9 cellular contexts compared by ENCODE assay signal in genomic region chr22:28051787-28052356, GRCh38.
DNase-seq lines count a peak whose midpoint lies in the region; ATAC-seq and TF ChIP-seq lines count a peak whose summit lies in the region.
"Had no signal": no experiment of that assay in that cellular context is flagged by ENCODE, and none has a peak within 500 bp of the region (broad histone marks: within the 10 kb centered on the region; RNA-seq: fewer than 3 reads in every experiment).

No MANE protein-coding gene starts in this region.

- ATAC-seq in GM21825 (IDR thresholded peaks at IDR 0.05; ENCODE audit: unreplicated experiment) = no peak

- H3K4me3 ChIP-seq in fibroblast of pulmonary artery (replicated peaks; ENCODE audit: low read depth, low read length) = no peak overlapping the region
- H3K4me3 ChIP-seq: BLaER1 treated with 17β-estradiol and CSF1 and Interleukin-3, amounts not matched to agents 10 nM and 100 nM had no signal

- no peak overlapping the region for H3K4me3 Mint-ChIP-seq in activated CD4-positive, alpha-beta T cell treated with anti-CD3 and anti-CD28 coated beads, Interleukin-2, amount 10 ng/mL, durations not matched to agents 7 days and 5 days

- no peak overlapping the region for H3K27ac Mint-ChIP-seq in activated CD4-positive, alpha-beta T cell treated with anti-CD3 and anti-CD28 coated beads, Interleukin-2, amount 10 ng/mL, durations not matched to agents 7 days and 5 days

- peak; percentile 40 for DNase-seq in NCI-H1436 (lab: John Stamatoyannopoulos, UW)
- DNase-seq in NCI-H1436 treated with DMSO at 0.1 percent for 48 hours (lab: John Stamatoyannopoulos, UW) = no peak
- peak; percentile 34 for DNase-seq in NCI-H1092 (lab: John Stamatoyannopoulos, UW)
- DNase-seq in activated CD4-positive, alpha-beta T cell treated with anti-CD3 and anti-CD28 coated beads, Interleukin-2, amount 10 ng/mL, durations not matched to agents 7 days and 5 days = peak; percentile 30
- peak; percentile 79 for DNase-seq in fibroblast of pulmonary artery (ENCODE audit: low read depth)
- peak in 40 of 56 donors; percentile 0 to 79 (median 36) for DNase-seq in nucleus accumbens (lab: John Stamatoyannopoulos, UW)
- DNase-seq in MV-4-11 (lab: John Stamatoyannopoulos, UW) = no peak

- H3K4me1 Mint-ChIP-seq in activated CD4-positive, alpha-beta T cell treated with anti-CD3 and anti-CD28 coated beads, Interleukin-2, amount 10 ng/mL, durations not matched to agents 7 days and 5 days = no peaks in the 10 kb centered on the region

- H3K9me3 Mint-ChIP-seq in activated CD4-positive, alpha-beta T cell treated with anti-CD3 and anti-CD28 coated beads, Interleukin-2, amount 10 ng/mL, durations not matched to agents 7 days and 5 days = no peaks in the 10 kb centered on the region

- no peaks in the 10 kb centered on the region for H3K36me3 Mint-ChIP-seq in activated CD4-positive, alpha-beta T cell treated with anti-CD3 and anti-CD28 coated beads, Interleukin-2, amount 10 ng/mL, durations not matched to agents 7 days and 5 days (ENCODE audit: low read depth)

- POLR2A ChIA-PET in activated CD4-positive, alpha-beta T cell treated with anti-CD3 and anti-CD28 coated beads, Interleukin-2, amount 10 ng/mL, durations not matched to agents 7 days and 5 days (lab: Charles Lee) = no interaction called here

- CTCF ChIA-PET in activated CD4-positive, alpha-beta T cell treated with anti-CD3 and anti-CD28 coated beads, Interleukin-2, amount 10 ng/mL, durations not matched to agents 7 days and 5 days (lab: Charles Lee) = no interaction called here

- H3K27me3 Mint-ChIP-seq in activated CD4-positive, alpha-beta T cell treated with anti-CD3 and anti-CD28 coated beads, Interleukin-2, amount 10 ng/mL, durations not matched to agents 7 days and 5 days = peaks cover 7% of the 10 kb centered on the region

- peak; percentile 94 for TF ChIP-seq CTCF in fibroblast of pulmonary artery (IDR thresholded peaks at IDR 0.05; ENCODE audit: low read length, missing control alignments)

Comparison
In these comparisons a context has a peak if more than half of its experiments do, and no peak if none do; other contexts are left out.
1. DNase-seq: peak in NCI-H1436 (single experiment), NCI-H1092 (single experiment), activated CD4-positive, alpha-beta T cell treated with anti-CD3 and anti-CD28 coated beads, Interleukin-2, amount 10 ng/mL, durations not matched to agents 7 days and 5 days (single experiment), fibroblast of pulmonary artery (single experiment) and nucleus accumbens (40 of 56); none in NCI-H1436 treated with DMSO at 0.1 percent for 48 hours (single experiment) and MV-4-11 (single experiment).